ENCODE assay signal across 16 cellular contexts in genomic region chr2:109214651-109215371, GRCh38.
DNase-seq lines count a peak whose midpoint lies in the region; ATAC-seq, FAIRE-seq and TF ChIP-seq lines count a peak whose summit lies in the region.
"Had no signal": no experiment of that assay in that cellular context is flagged by ENCODE, and none has a peak within 500 bp of the region (broad histone marks: within the 10 kb centered on the region; RNA-seq: fewer than 3 reads in every experiment).

No MANE protein-coding gene starts in this region.

- ATAC-seq in HepG2 (no peak), right lobe of liver (no peak), T-cell (replicated peaks in 1 of 4) (no peak), GM18511 (IDR thresholded peaks at IDR 0.05; ENCODE audit: unreplicated experiment) (no peak)
- peak; percentile 23 for ATAC-seq in stimulated activated naive CD8-positive, alpha-beta T cell treated with anti-CD3 and anti-CD28 coated beads, Interleukin-15, amount 100 ng/mL, for 72 hours
- ATAC-seq: GM23338, WTC11 had no signal

- WGBS in HepG2 (ENCODE audit: low lambda C conversion rate): 77% methylated on average over 11 of the region's 11 CpGs
- WGBS in right lobe of liver (ENCODE audit: insufficient coverage, low coverage, low lambda C conversion rate, missing lambda C conversion rate): 71% methylated on average over 5 of the region's 11 CpGs
- 93% methylated on average over 8 of the region's 11 CpGs for WGBS in mesenchymal stem cell

- H3K27me3 ChIP-seq in HepG2 (ENCODE audit: control insufficient read depth in 1 of 2, insufficient read depth in 2 of 2, low read length in 2 of 2) (peaks cover 0 to 9% of the 10 kb centered on the region in 2 experiments; a peak in 2 of 5 replicates), right lobe of liver (no peaks in the 10 kb centered on the region), mesenchymal stem cell (ENCODE audit: control insufficient read depth in 1 of 2, insufficient read depth in 1 of 2, low read length in 2 of 2) (peaks cover 3 to 23% of the 10 kb centered on the region in 2 experiments)

- H3K27ac ChIP-seq in HepG2 (ENCODE audit: extremely low read length, insufficient read depth, low read length) (no peak overlapping the region), right lobe of liver (no peak overlapping the region), mesenchymal stem cell (ENCODE audit: low read length, poor library complexity, severe bottlenecking) (no peak overlapping the region)
- H3K27ac ChIP-seq: C4-2B, epithelial cell of prostate had no signal

- H3K4ac ChIP-seq in mesenchymal stem cell (ENCODE audit: low read depth in 1 of 2, low read length in 2 of 2): peak overlapping the region; percentile 58 to 60

- peak overlapping the region in 1 of 2 experiments; percentile 68 for H3K14ac ChIP-seq in mesenchymal stem cell (ENCODE audit: low read length in 2 of 2)

- peak overlapping the region; percentile 32 for H4K8ac ChIP-seq in mesenchymal stem cell (ENCODE audit: low read length)

- TF ChIP-seq CTCF in HepG2 (CRISPR knock-in tag; IDR thresholded peaks at IDR 0.05) (no peak), right lobe of liver (IDR thresholded peaks at IDR 0.05) (no peak)

- H3K9ac ChIP-seq in HepG2 (ENCODE audit: insufficient read depth, low read depth, low read length) (no peak overlapping the region), mesenchymal stem cell (ENCODE audit: low read length) (no peak overlapping the region)
- H3K9ac ChIP-seq: SK-N-SH had no signal

- H3K79me2 ChIP-seq in HepG2 (ENCODE audit: insufficient read depth, low read length): no peaks in the 10 kb centered on the region

- H3K9me3 ChIP-seq in HepG2 (ENCODE audit: low read length) (no peaks in the 10 kb centered on the region), right lobe of liver (no peaks in the 10 kb centered on the region), mesenchymal stem cell (ENCODE audit: control insufficient read depth, low read length) (peaks cover 3% of the 10 kb centered on the region)
- H3K9me3 ChIP-seq: SK-N-SH had no signal

- CTCF ChIA-PET in HepG2 (lab: Yijun Ruan, JAX; ENCODE audit: low intra/inter-chr PET ratio, low total read pairs): no interaction called here
- CTCF ChIA-PET in T-cell (lab: Charles Lee): interaction anchor here in 1 of 2 donors (1.2 kb wide), 1 partner anchor 84 kb away, joined by 3 read pairs; no protein-coding TSS in a partner anchor

- no peak for FAIRE-seq in HepG2 (lab: Jason Lieb, UNC)
- FAIRE-seq: kidney had no signal

- in situ Hi-C loops in HepG2 (cut with HindIII; ENCODE audit: extremely low pct_ligation_motif_present, low pct_unique_long_range_greater_than_20kb): no loop called here

- no peak overlapping the region for H3K4me3 ChIP-seq in HepG2 (replicated peaks in 1 of 3; ENCODE audit: insufficient read depth in 1 of 3, low read depth in 2 of 3, low read length in 3 of 3)
- no peak overlapping the region for H3K4me3 ChIP-seq in right lobe of liver
- H3K4me3 ChIP-seq in mesenchymal stem cell (ENCODE audit: insufficient read depth in 1 of 2, low read depth in 1 of 2, low read length in 2 of 2): no peak overlapping the region
- H3K4me3 ChIP-seq: GM23338 had no signal

- no TSS peak for BruUV-seq in HepG2 (replicated peaks; lab: Mats Ljungman, UMichigan)

- intact Hi-C loops in HepG2 (cut with micrococcal nuclease; ENCODE audit: unreplicated experiment) (loop anchor here (5.0 kb wide), 1 partner anchor 1662 kb away; no protein-coding TSS in a partner anchor), right lobe of liver (cut with DNase I) (no loop called here)

- peak overlapping the region; percentile 79 to 87 for H3K18ac ChIP-seq in mesenchymal stem cell (ENCODE audit: low read depth in 1 of 2, low read length in 2 of 2)

- H2BK12ac ChIP-seq in mesenchymal stem cell (ENCODE audit: low read length in 2 of 2): peak overlapping the region; percentile 75 to 91

- H2BK5ac ChIP-seq in mesenchymal stem cell (ENCODE audit: low read depth, low read length, poor library complexity, severe bottlenecking): no peak overlapping the region

- H3K4me1 ChIP-seq in HepG2 (ENCODE audit: insufficient read depth, low read length) (peaks cover 36% of the 10 kb centered on the region), right lobe of liver (peaks cover 0 to 10% (median 5%) of the 10 kb centered on the region in 4 donors), mesenchymal stem cell (ENCODE audit: control insufficient read depth, insufficient read depth, low read depth, low read length) (peaks cover 27% of the 10 kb centered on the region)

- H3K4me2 ChIP-seq in HepG2 (ENCODE audit: low read depth, low read length) (no peak overlapping the region), mesenchymal stem cell (ENCODE audit: low read length, poor library complexity, severe bottlenecking) (no peak overlapping the region)
- H3K4me2 ChIP-seq: GM23338 had no signal

- peak overlapping the region; percentile 11 for H2BK120ac ChIP-seq in mesenchymal stem cell (ENCODE audit: low read depth, low read length)

- POLR2A ChIA-PET in HepG2 (lab: Yijun Ruan, JAX) (no interaction called here), T-cell (lab: Charles Lee) (no interaction called here)

- no peaks in the 10 kb centered on the region for H3K36me3 ChIP-seq in HepG2 (replicated peaks in 1 of 2; ENCODE audit: control insufficient read depth in 1 of 2, insufficient read depth in 2 of 2, low read length in 2 of 2)
- no peaks in the 10 kb centered on the region for H3K36me3 ChIP-seq in right lobe of liver
- H3K36me3 ChIP-seq in mesenchymal stem cell (ENCODE audit: control insufficient read depth in 1 of 2, insufficient read depth in 2 of 2, low read depth in 1 of 2, low read length in 2 of 2): peaks cover 0 to 3% of the 10 kb centered on the region in 2 experiments

- no peak overlapping the region for H2AFZ ChIP-seq in HepG2 (ENCODE audit: low read length)
- H2AFZ ChIP-seq in mesenchymal stem cell (ENCODE audit: low read depth, low read length): no peak overlapping the region
- H2AFZ ChIP-seq: GM23338 had no signal

- TF ChIP-seq RAD21 in HepG2 (CRISPR knock-in tag; IDR thresholded peaks at IDR 0.05): no peak

- no peaks in the 10 kb centered on the region for H3K36me3 Mint-ChIP-seq in T-cell
- H3K36me3 Mint-ChIP-seq: WTC11 had no signal

- TF ChIP-seq POLR2A in HepG2 (IDR thresholded peaks at IDR 0.05; ENCODE audit: insufficient read depth in 1 of 2, low read depth in 2 of 2, low read length in 2 of 2) (no peak), right lobe of liver (IDR thresholded peaks at IDR 0.05) (no peak)

- H2BK15ac ChIP-seq in mesenchymal stem cell (ENCODE audit: low read depth, poor library complexity, severe bottlenecking): peak overlapping the region; percentile 77

- H3K27me3 Mint-ChIP-seq in T-cell: peaks cover 50 to 85% of the 10 kb centered on the region in 2 donors
- peaks cover 78% of the 10 kb centered on the region for H3K27me3 Mint-ChIP-seq in stimulated activated naive CD8-positive, alpha-beta T cell treated with anti-CD3 and anti-CD28 coated beads, Interleukin-15, amount 100 ng/mL, for 72 hours

- peaks cover 40% of the 10 kb centered on the region for H3K79me1 ChIP-seq in mesenchymal stem cell (replicated peaks; ENCODE audit: low read length, poor library complexity, severe bottlenecking)

- TF ChIP-seq EP300 in HepG2 (IDR thresholded peaks at IDR 0.05; ENCODE audit: low read depth in 2 of 2, low read length in 2 of 2) (no peak), HepG2 (CRISPR knock-in tag; IDR thresholded peaks at IDR 0.05; ENCODE audit: borderline replicate concordance) (no peak)

- peak overlapping the region in 2 of 3 donors; percentile 50 to 78 for H3K4me3 Mint-ChIP-seq in T-cell
- H3K4me3 Mint-ChIP-seq in stimulated activated naive CD8-positive, alpha-beta T cell treated with anti-CD3 and anti-CD28 coated beads, Interleukin-15, amount 100 ng/mL, for 72 hours: peak overlapping the region; percentile 75 to 76
- H3K4me3 Mint-ChIP-seq: GM23338, WTC11 had no signal

- H4K20me1 ChIP-seq in HepG2 (ENCODE audit: insufficient read depth, low read length): no peaks in the 10 kb centered on the region

- peak overlapping the region in 1 of 2 donors; percentile 70 for H3K27ac Mint-ChIP-seq in T-cell
- H3K27ac Mint-ChIP-seq in stimulated activated naive CD8-positive, alpha-beta T cell treated with anti-CD3 and anti-CD28 coated beads, Interleukin-15, amount 100 ng/mL, for 72 hours: peak overlapping the region; percentile 20 to 88
- H3K27ac Mint-ChIP-seq: GM23338, WTC11 had no signal

- H4K91ac ChIP-seq in mesenchymal stem cell (ENCODE audit: low read length): peak overlapping the region; percentile 90

- peak overlapping the region in 1 of 2 experiments; percentile 9 for H3K23ac ChIP-seq in mesenchymal stem cell (ENCODE audit: low read length in 2 of 2)

- H2AK5ac ChIP-seq in mesenchymal stem cell (ENCODE audit: low read length, severe bottlenecking): no peak overlapping the region

- H3K9me3 Mint-ChIP-seq in T-cell: no peaks in the 10 kb centered on the region
- H3K9me3 Mint-ChIP-seq in stimulated activated naive CD8-positive, alpha-beta T cell treated with anti-CD3 and anti-CD28 coated beads, Interleukin-15, amount 100 ng/mL, for 72 hours: no peaks in the 10 kb centered on the region
- H3K9me3 Mint-ChIP-seq: GM23338, WTC11 had no signal

- DNase-seq in HepG2 (ENCODE audit: low spot score) (no peak), right lobe of liver (no peak), T-cell (no peak), mesenchymal stem cell (peak; percentile 48), A172 (ENCODE audit: low spot score) (no peak), NCI-H146 (lab: John Stamatoyannopoulos, UW) (no peak)
- peak; percentile 17 to 29 for DNase-seq in stimulated activated naive CD8-positive, alpha-beta T cell treated with anti-CD3 and anti-CD28 coated beads, Interleukin-15, amount 100 ng/mL, for 72 hours
- DNase-seq: cerebellar nuclear complex, kidney, NCI-H2227 treated with DMSO at 0.1 percent for 48 hours, SK-N-SH had no signal

- peaks cover 69 to 83% (median 79%) of the 10 kb centered on the region in 3 donors for H3K4me1 Mint-ChIP-seq in T-cell
- H3K4me1 Mint-ChIP-seq in stimulated activated naive CD8-positive, alpha-beta T cell treated with anti-CD3 and anti-CD28 coated beads, Interleukin-15, amount 100 ng/mL, for 72 hours: peaks cover 85% of the 10 kb centered on the region

TF ChIP-seq in HepG2, 621 proteins besides CTCF, POLR2A, EP300 and RAD21 (continues in another document):
- no peak for TF ChIP-seq SMARCC2 (IDR thresholded peaks at IDR 0.05)
- no peak for TF ChIP-seq HIC2 (CRISPR knock-in tag; IDR thresholded peaks at IDR 0.05; ENCODE audit: low read depth)

Comparison
In these comparisons a context has a peak if more than half of its experiments do, and no peak if none do; other contexts are left out.
1. DNase-seq: peak in mesenchymal stem cell (single experiment) and stimulated activated naive CD8-positive, alpha-beta T cell treated with anti-CD3 and anti-CD28 coated beads, Interleukin-15, amount 100 ng/mL, for 72 hours (2 of 2); none in HepG2 (single experiment), right lobe of liver (0 of 3), T-cell (0 of 34), A172 (single experiment) and NCI-H146 (single experiment).